In the genomic region with DNA sequence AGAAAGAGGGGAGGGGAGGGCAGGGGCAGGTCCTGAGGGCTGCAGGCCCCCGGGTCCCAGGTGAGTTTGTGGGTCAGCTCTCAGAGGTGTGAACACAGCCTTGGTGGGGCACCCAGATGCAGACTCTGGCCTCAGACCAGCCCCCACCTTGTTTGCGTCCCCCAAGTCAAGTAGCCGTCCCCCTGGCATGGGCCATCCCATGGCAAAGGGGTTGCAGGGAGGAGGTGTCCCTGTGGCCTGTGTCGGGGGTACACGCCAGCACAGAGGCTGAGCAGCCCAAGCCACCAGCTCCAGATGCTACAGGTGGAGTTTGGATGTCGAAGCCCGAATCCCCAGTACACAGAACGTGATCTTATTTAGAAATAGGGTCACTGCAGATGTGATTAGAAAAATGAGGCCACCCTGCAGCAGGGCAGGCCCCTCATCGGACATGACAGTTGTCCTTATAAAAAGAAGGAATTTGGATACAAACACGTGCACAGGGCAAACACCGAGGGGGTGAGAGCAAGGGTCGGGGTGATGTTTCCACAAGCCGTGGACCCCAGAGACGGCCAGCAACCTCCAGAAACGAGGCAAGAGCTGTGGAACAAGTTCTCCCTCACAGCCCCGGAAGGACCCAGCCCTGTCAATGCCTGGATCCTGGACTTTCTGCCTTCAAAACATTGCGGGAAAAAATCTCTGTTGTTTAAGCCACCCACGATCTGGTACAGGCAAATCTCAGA, we compare ENCODE assay signal across 21 cellular contexts.
A peak's percentile ranks its signal among the peaks of the same experiment; 100 is the strongest.
DNase-seq lines count a peak whose midpoint lies in the region; TF ChIP-seq lines count a peak whose summit lies in the region.
"Had no signal": no experiment of that assay in that cellular context is flagged by ENCODE, and none has a peak within 500 bp of the region (broad histone marks: within the 10 kb centered on the region; RNA-seq: fewer than 3 reads in every experiment).

No MANE protein-coding gene starts in this region.

- H3K4me1 ChIP-seq in endodermal cell (ENCODE audit: control insufficient read depth, insufficient read depth, low read length): no peaks in the 10 kb centered on the region

- H3K27me3 ChIP-seq in endodermal cell (ENCODE audit: control insufficient read depth, insufficient read depth, low read length, poor library complexity, severe bottlenecking): no peaks in the 10 kb centered on the region
- H3K27me3 ChIP-seq: BLaER1 had no signal

- H3K36me3 Mint-ChIP-seq in activated T-cell treated with anti-CD3 and anti-CD28 coated beads, Interleukin-2, amount 50 U/mL, for 24 hours (ENCODE audit: low read depth): no peaks in the 10 kb centered on the region
- H3K36me3 Mint-ChIP-seq in endodermal cell (ENCODE audit: low read depth): no peaks in the 10 kb centered on the region
- H3K36me3 Mint-ChIP-seq: stimulated activated naive B cell treated with anti-CD40 and anti-IgM and Interleukin-4, amounts not matched to agents 10 μg/mL and 1 μg/mL and 100 μg/mL, for 72 hours had no signal

- no peak overlapping the region for H3K4me3 Mint-ChIP-seq in activated T-cell treated with anti-CD3 and anti-CD28 coated beads, Interleukin-2, amount 50 U/mL, for 24 hours
- H3K4me3 Mint-ChIP-seq in endodermal cell: no peak overlapping the region
- H3K4me3 Mint-ChIP-seq: activated CD4-positive, alpha-beta T cell treated with anti-CD3 and anti-CD28 coated beads for 36 hours; activated naive CD8-positive, alpha-beta T cell treated with anti-CD3 and anti-CD28 coated beads, Interleukin-2, amount 50 U/mL, for 24 hours; stimulated activated naive B cell treated with anti-CD40 and anti-IgM and Interleukin-4, amounts not matched to agents 10 μg/mL and 1 μg/mL and 100 μg/mL, for 72 hours; T-helper 1 cell treated with Interleukin-12 subunit alpha and Interleukin-12 subunit beta and Interleukin-4 antibody, amounts not matched to agents 30 μg/mL and 1 μg/mL, for 36 hours had no signal

- no peaks in the 10 kb centered on the region for H3K4me1 Mint-ChIP-seq in activated T-cell treated with anti-CD3 and anti-CD28 coated beads, Interleukin-2, amount 50 U/mL, for 24 hours (ENCODE audit: low read depth)
- peaks cover under 1% of the 10 kb centered on the region for H3K4me1 Mint-ChIP-seq in endodermal cell
- H3K4me1 Mint-ChIP-seq: activated CD4-positive, alpha-beta T cell treated with anti-CD3 and anti-CD28 coated beads for 36 hours; activated naive CD8-positive, alpha-beta T cell treated with anti-CD3 and anti-CD28 coated beads, Interleukin-2, amount 50 U/mL, for 24 hours; stimulated activated naive B cell treated with anti-CD40 and anti-IgM and Interleukin-4, amounts not matched to agents 10 μg/mL and 1 μg/mL and 100 μg/mL, for 72 hours had no signal

- intact Hi-C loops in posterior vena cava (cut with DNase I): no loop called here

- no peak overlapping the region for H3K27ac Mint-ChIP-seq in activated T-cell treated with anti-CD3 and anti-CD28 coated beads, Interleukin-2, amount 50 U/mL, for 24 hours
- H3K27ac Mint-ChIP-seq in endodermal cell: no peak overlapping the region
- H3K27ac Mint-ChIP-seq: activated CD4-positive, alpha-beta T cell treated with anti-CD3 and anti-CD28 coated beads for 36 hours; activated naive CD8-positive, alpha-beta T cell treated with anti-CD3 and anti-CD28 coated beads, Interleukin-2, amount 50 U/mL, for 24 hours; stimulated activated naive B cell treated with anti-CD40 and anti-IgM and Interleukin-4, amounts not matched to agents 10 μg/mL and 1 μg/mL and 100 μg/mL, for 72 hours; T-helper 1 cell treated with Interleukin-12 subunit alpha and Interleukin-12 subunit beta and Interleukin-4 antibody, amounts not matched to agents 30 μg/mL and 1 μg/mL, for 36 hours had no signal

- no peak overlapping the region for H3K9ac ChIP-seq in endodermal cell (ENCODE audit: extremely low read depth, low read length, poor library complexity, severe bottlenecking)
- H3K9ac ChIP-seq: BLaER1 had no signal

- H3K27me3 Mint-ChIP-seq in activated T-cell treated with anti-CD3 and anti-CD28 coated beads, Interleukin-2, amount 50 U/mL, for 24 hours: no peaks in the 10 kb centered on the region
- peaks cover 2% of the 10 kb centered on the region for H3K27me3 Mint-ChIP-seq in endodermal cell (ENCODE audit: insufficient read depth)
- H3K27me3 Mint-ChIP-seq: activated CD4-positive, alpha-beta T cell treated with anti-CD3 and anti-CD28 coated beads for 36 hours; activated naive CD8-positive, alpha-beta T cell treated with anti-CD3 and anti-CD28 coated beads, Interleukin-2, amount 50 U/mL, for 24 hours had no signal

- no peaks in the 10 kb centered on the region for H3K9me3 ChIP-seq in endodermal cell (ENCODE audit: control insufficient read depth, low read length)
- H3K9me3 ChIP-seq: BLaER1 had no signal

- H3K27ac ChIP-seq in endodermal cell (ENCODE audit: low read depth, low read length): no peak overlapping the region

- no peak overlapping the region for H3K4me3 ChIP-seq in endodermal cell (ENCODE audit: low read length)
- H3K4me3 ChIP-seq: BLaER1 had no signal

- H3K9me3 Mint-ChIP-seq in activated T-cell treated with anti-CD3 and anti-CD28 coated beads, Interleukin-2, amount 50 U/mL, for 24 hours: no peaks in the 10 kb centered on the region
- no peaks in the 10 kb centered on the region for H3K9me3 Mint-ChIP-seq in endodermal cell
- H3K9me3 Mint-ChIP-seq: activated naive CD8-positive, alpha-beta T cell treated with anti-CD3 and anti-CD28 coated beads, Interleukin-2, amount 50 U/mL, for 24 hours; stimulated activated naive B cell treated with anti-CD40 and anti-IgM and Interleukin-4, amounts not matched to agents 10 μg/mL and 1 μg/mL and 100 μg/mL, for 72 hours; T-helper 1 cell treated with Interleukin-12 subunit alpha and Interleukin-12 subunit beta and Interleukin-4 antibody, amounts not matched to agents 30 μg/mL and 1 μg/mL, for 36 hours had no signal

- no peaks in the 10 kb centered on the region for H3K36me3 ChIP-seq in endodermal cell (ENCODE audit: control insufficient read depth, insufficient read depth, low read length)
- H3K36me3 ChIP-seq: BLaER1 had no signal

- no peak for TF ChIP-seq CTCF in GM10266 (IDR thresholded peaks at IDR 0.05; ENCODE audit: control insufficient read depth, insufficient read depth, low read depth, missing control alignments)
- TF ChIP-seq CTCF in endodermal cell (conservative IDR thresholded peaks at IDR 0.05): no peak

- DNase-seq in activated T-cell treated with anti-CD3 and anti-CD28 coated beads, Interleukin-2, amount 50 U/mL, for 24 hours: peak; percentile 18
- DNase-seq in activated T-cell treated with anti-CD3 and anti-CD28 coated beads for 4 hours (no peak), GM10266 (ENCODE audit: extremely low spot score) (peak; percentile 10), endodermal cell (peak; percentile 25), posterior vena cava (ENCODE audit: low spot score) (peak; percentile 57), NCI-H146 (lab: John Stamatoyannopoulos, UW) (no peak), NCI-H69 (lab: John Stamatoyannopoulos, UW) (no peak), NCI-H345 treated with DMSO at 0.1 percent for 48 hours (lab: John Stamatoyannopoulos, UW; ENCODE audit: unreplicated experiment) (no peak)
- DNase-seq: activated CD4-positive, alpha-beta T cell treated with anti-CD3 and anti-CD28 coated beads for 36 hours; activated naive CD8-positive, alpha-beta T cell treated with anti-CD3 and anti-CD28 coated beads, Interleukin-2, amount 50 U/mL, for 24 hours; cerebellar nuclear complex; DMS79; GF-D8; KG1; MM.1S; NCI-H82; RPMI8226; stimulated activated CD4-positive, alpha-beta T cell treated with anti-CD3 and anti-CD28 coated beads, Interleukin-15, amount 100 ng/mL, for 24 hours; stimulated activated naive B cell treated with anti-CD40 and anti-IgM and Interleukin-4, amounts not matched to agents 10 μg/mL and 1 μg/mL and 100 μg/mL, for 72 hours had no signal

- 90 to 91% methylated on average over 14 to 18 of the region's 18 CpGs for WGBS in endodermal cell (ENCODE audit: insufficient coverage in 1 of 2, insufficient read length in 1 of 2), 2 experiments

Comparison
In these comparisons a context has a peak if more than half of its experiments do, and no peak if none do; other contexts are left out.
1. DNase-seq: peak in activated T-cell treated with anti-CD3 and anti-CD28 coated beads, Interleukin-2, amount 50 U/mL, for 24 hours (single experiment), GM10266 (single experiment), endodermal cell (single experiment) and posterior vena cava (single experiment); none in activated T-cell treated with anti-CD3 and anti-CD28 coated beads for 4 hours (single experiment), NCI-H146 (single experiment), NCI-H69 (single experiment) and NCI-H345 treated with DMSO at 0.1 percent for 48 hours (single experiment).